Comparison of ENCODE assay signal across 23 cellular contexts in genomic region chr15:32903591-32903990, GRCh38.
"Had no signal": no experiment of that assay in that cellular context is flagged by ENCODE, and none has a peak within 500 bp of the region (broad histone marks: within the 10 kb centered on the region; RNA-seq: fewer than 3 reads in every experiment).

No MANE protein-coding gene starts in this region.

- H2AFZ ChIP-seq: PC-9 had no signal

- H3K27me3 ChIP-seq: MG63, Peyer's patch, SJCRH30 had no signal

- ATAC-seq: Right ventricle myocardium inferior, SK-N-SH treated with all-trans-retinoic acid at 6 μM for 48 hours had no signal

- H3K9me3 ChIP-seq: Peyer's patch, SJCRH30 had no signal

- DNase-seq: Karpas-422, KG1, MG63, NCI-H1092 treated with DMSO at 0.1 percent for 48 hours, NCI-H1417, NCI-H1436 treated with DMSO at 0.1 percent for 48 hours, NCI-H1694, NCI-H187 treated with DMSO at 0.1 percent for 48 hours, NCI-H2029 treated with DMSO at 0.1 percent for 48 hours, NCI-H2227 treated with DMSO at 0.1 percent for 48 hours, NCI-H510A, NCI-H524 treated with DMSO at 0.1 percent for 48 hours, NCI-H69, NCI-H774, OCI-M1, PC-9, Peyer's patch, SHP77 treated with DMSO at 0.1 percent for 48 hours, SJCRH30, T-helper 1 cell had no signal

- H3K4me2 ChIP-seq: PC-9 had no signal

- H3K4me3 ChIP-seq: MG63, PC-9, Peyer's patch, SJCRH30 had no signal

- H3K36me3 ChIP-seq: Peyer's patch had no signal

- H3K27ac ChIP-seq: HL-60, PC-9, Peyer's patch, SJCRH30 had no signal
